Comparison of ENCODE assay signal across 9 cellular contexts in genomic region chr17:83189673-83190385, GRCh38.
DNase-seq lines count a peak whose midpoint lies in the region; ATAC-seq and TF ChIP-seq lines count a peak whose summit lies in the region.
"Had no signal": no experiment of that assay in that cellular context is flagged by ENCODE, and none has a peak within 500 bp of the region (broad histone marks: within the 10 kb centered on the region; RNA-seq: fewer than 3 reads in every experiment).

No MANE protein-coding gene starts in this region.

- no peak for ATAC-seq in omental fat pad (ENCODE audit: low FRiP score)
- no peak for ATAC-seq in HG03139 (IDR thresholded peaks at IDR 0.05; ENCODE audit: unreplicated experiment)
- ATAC-seq in GM18870 (IDR thresholded peaks at IDR 0.05; ENCODE audit: unreplicated experiment), result no peak

- TF ChIP-seq CTCF in fibroblast of mammary gland (conservative IDR thresholded peaks at IDR 0.05; ENCODE audit: control insufficient read depth, insufficient read depth, low read depth, low read length), result no peak
- TF ChIP-seq CTCF in omental fat pad (IDR thresholded peaks at IDR 0.05), result no peak

- DNase-seq in 8988T (peak; percentile 5), HuH-7.5 (ENCODE audit: low spot score) (peak; percentile 71), fibroblast of mammary gland (ENCODE audit: low read depth) (peak; percentile 74), omental fat pad (ENCODE audit: low spot score) (peak; percentile 20), NCI-H1048 (lab: John Stamatoyannopoulos, UW) (no peak), NCI-H2081 treated with DMSO at 0.1 percent for 48 hours (lab: John Stamatoyannopoulos, UW) (no peak)
- DNase-seq: NCI-H2081 had no signal

- H3K4me3 ChIP-seq in fibroblast of mammary gland (ENCODE audit: control insufficient read depth, low read depth, low read length), result no peak overlapping the region

Comparison
In these comparisons a context has a peak if more than half of its experiments do, and no peak if none do; other contexts are left out.
1. DNase-seq: peak in 8988T (single experiment), HuH-7.5 (single experiment), fibroblast of mammary gland (single experiment) and omental fat pad (single experiment); none in NCI-H1048 (single experiment) and NCI-H2081 treated with DMSO at 0.1 percent for 48 hours (single experiment).